Comparison of ENCODE assay signal across 20 cellular contexts in genomic region chr15:92745845-92746271, GRCh38.
A peak's percentile ranks its signal among the peaks of the same experiment; 100 is the strongest.
DNase-seq lines count a peak whose midpoint lies in the region; ATAC-seq, FAIRE-seq and TF ChIP-seq lines count a peak whose summit lies in the region.
"Had no signal": no experiment of that assay in that cellular context is flagged by ENCODE, and none has a peak within 500 bp of the region (broad histone marks: within the 10 kb centered on the region; RNA-seq: fewer than 3 reads in every experiment).

No MANE protein-coding gene starts in this region.

- TF ChIP-seq POLR2A in K562 (conservative IDR thresholded peaks at IDR 0.05) = no peak

- H3K27ac Mint-ChIP-seq in neural crest cell (ENCODE audit: unreplicated experiment) (peak overlapping the region; percentile 19), endodermal cell (no peak overlapping the region)
- H3K27ac Mint-ChIP-seq: CD4-positive, CD25-positive, alpha-beta regulatory T cell; CD8-positive, alpha-beta memory T cell had no signal

- no peak overlapping the region for H3K9ac ChIP-seq in K562 (ENCODE audit: insufficient read depth in 1 of 2, low read depth in 2 of 2, low read length in 2 of 2)
- H3K9ac ChIP-seq in endodermal cell (ENCODE audit: extremely low read depth, low read length, poor library complexity, severe bottlenecking) = no peak overlapping the region
- H3K9ac ChIP-seq: KMS-11 had no signal

- no peaks in the 10 kb centered on the region for H4K20me1 ChIP-seq in K562 (replicated peaks; ENCODE audit: control insufficient read depth, insufficient read depth, low read length)

- peak; percentile 45 for ATAC-seq in K562

- H3K4me1 ChIP-seq in K562 (replicated peaks in 1 of 2; ENCODE audit: control insufficient read depth in 2 of 2, insufficient read depth in 2 of 2, low read length in 2 of 2) (no peaks in the 10 kb centered on the region), endodermal cell (ENCODE audit: control insufficient read depth, insufficient read depth, low read length) (no peaks in the 10 kb centered on the region)
- H3K4me1 ChIP-seq: BE2C had no signal

- no peaks in the 10 kb centered on the region for H3K36me3 Mint-ChIP-seq in neural crest cell (ENCODE audit: low read depth)
- H3K36me3 Mint-ChIP-seq in endodermal cell (ENCODE audit: low read depth) = no peaks in the 10 kb centered on the region
- H3K36me3 Mint-ChIP-seq: CD4-positive, CD25-positive, alpha-beta regulatory T cell; CD8-positive, alpha-beta memory T cell had no signal

- no peaks in the 10 kb centered on the region for H3K27me3 Mint-ChIP-seq in neural crest cell (ENCODE audit: low read depth)
- H3K27me3 Mint-ChIP-seq in endodermal cell (ENCODE audit: insufficient read depth) = no peaks in the 10 kb centered on the region

- no peak for TF ChIP-seq CTCF in K562 (IDR thresholded peaks at IDR 0.05 in 2 of 3, conservative IDR thresholded peaks at IDR 0.05 in 1 of 3; ENCODE audit: insufficient read depth in 2 of 3, low read depth in 1 of 3, low read length in 3 of 3)
- no peak for TF ChIP-seq CTCF in neural crest cell (conservative IDR thresholded peaks at IDR 0.05)
- no peak for TF ChIP-seq CTCF in D721Med (IDR thresholded peaks at IDR 0.05; ENCODE audit: insufficient read depth, missing control alignments)
- TF ChIP-seq CTCF in endodermal cell (conservative IDR thresholded peaks at IDR 0.05) = no peak

- H3K4me3 Mint-ChIP-seq in neural crest cell (no peak overlapping the region), endodermal cell (no peak overlapping the region)
- H3K4me3 Mint-ChIP-seq: CD4-positive, CD25-positive, alpha-beta regulatory T cell; CD8-positive, alpha-beta memory T cell; H9 had no signal

- intact Hi-C loops in K562 (cut with micrococcal nuclease) = no loop called here

- DNase-seq in HuH-7 (ENCODE audit: low spot score) (peak; percentile 27), K562 (ENCODE audit: extremely low read depth in 1 of 4, low spot score in 3 of 4) (peak in 1 of 4 experiments; percentile 14), neural crest cell (ENCODE audit: low read depth, low spot score) (no peak), D721Med (ENCODE audit: insufficient read length, low spot score) (no peak), endodermal cell (no peak)
- no peak for DNase-seq in activated CD4-positive, alpha-beta T cell treated with anti-CD3 and anti-CD28 coated beads for 1 hour
- DNase-seq in stimulated activated CD4-positive, alpha-beta T cell treated with anti-CD3 and anti-CD28 coated beads, Interleukin-4, amount 100 ng/mL, for 24 hours = no peak
- DNase-seq: ACHN; BE2C; C1 segment of cervical spinal cord; CD4-positive, CD25-positive, alpha-beta regulatory T cell; CD8-positive, alpha-beta memory T cell; COR-L47; DMS153; DMS79; GDM1; GOT3; H9 had no signal

- H3K9me1 ChIP-seq in K562 (ENCODE audit: control insufficient read depth, insufficient read depth, low read length) = no peaks in the 10 kb centered on the region

- POLR2A ChIA-PET in K562 (lab: Yijun Ruan, JAX) = no interaction called here

- H3K27ac ChIP-seq in K562 (ENCODE audit: extremely low read depth, low read depth, low read length) (no peak overlapping the region), endodermal cell (ENCODE audit: low read depth, low read length) (no peak overlapping the region)
- H3K27ac ChIP-seq: KMS-11 had no signal

- H3K36me3 ChIP-seq in K562 (ENCODE audit: control insufficient read depth, insufficient read depth, low read length) (no peaks in the 10 kb centered on the region), endodermal cell (ENCODE audit: control insufficient read depth, insufficient read depth, low read length) (no peaks in the 10 kb centered on the region)
- H3K36me3 ChIP-seq: BE2C had no signal

- in situ Hi-C loops in K562 (cut with MboI) = no loop called here

- WGBS in K562 (ENCODE audit: insufficient coverage, low coverage, missing lambda C conversion rate) = 4% methylated on average over 4 of the region's 4 CpGs
- WGBS in endodermal cell (ENCODE audit: insufficient coverage in 1 of 2, insufficient read length in 1 of 2), 2 experiments = 40 to 71% methylated on average over 1 to 4 of the region's 4 CpGs

- H3K4me1 Mint-ChIP-seq in neural crest cell = peaks cover 3% of the 10 kb centered on the region
- peaks cover 11% of the 10 kb centered on the region for H3K4me1 Mint-ChIP-seq in endodermal cell
- H3K4me1 Mint-ChIP-seq: CD4-positive, CD25-positive, alpha-beta regulatory T cell; CD8-positive, alpha-beta memory T cell had no signal

- no peak for FAIRE-seq in K562 (lab: Jason Lieb, UNC)
- no peak for FAIRE-seq in D721Med (lab: Jason Lieb, UNC)
- FAIRE-seq: A204.1 had no signal

- H3K4me2 ChIP-seq in K562 (ENCODE audit: insufficient read depth, low read length) = no peak overlapping the region
- H3K4me2 ChIP-seq: KMS-11 had no signal

- H3K79me2 ChIP-seq in K562 (ENCODE audit: control insufficient read depth, insufficient read depth, low read length) = no peaks in the 10 kb centered on the region

- no peak for TF ChIP-seq RAD21 in K562 (CRISPR knock-in tag; conservative IDR thresholded peaks at IDR 0.05 in 1 of 2, IDR thresholded peaks at IDR 0.05 in 1 of 2)

- no peak overlapping the region for H3K4me3 ChIP-seq in K562
- H3K4me3 ChIP-seq in endodermal cell (ENCODE audit: low read length) = no peak overlapping the region

- no peak overlapping the region for H2AFZ ChIP-seq in K562 (ENCODE audit: low read depth, low read length)

- H3K9me3 ChIP-seq in K562 (replicated peaks; ENCODE audit: control insufficient read depth, insufficient read depth, low read depth, low read length) = no peaks in the 10 kb centered on the region
- no peaks in the 10 kb centered on the region for H3K9me3 ChIP-seq in endodermal cell (ENCODE audit: control insufficient read depth, low read length)
- H3K9me3 ChIP-seq: BE2C had no signal

- CTCF ChIA-PET in K562 (lab: Yijun Ruan, JAX; ENCODE audit: low intra/inter-chr PET ratio) = no interaction called here

- H3K27me3 ChIP-seq in K562 (ENCODE audit: control insufficient read depth in 2 of 2, insufficient read depth in 2 of 2, low read length in 2 of 2) = peaks cover 0 to 3% of the 10 kb centered on the region in 2 experiments; a peak in 1 of 5 replicates
- H3K27me3 ChIP-seq in endodermal cell (ENCODE audit: control insufficient read depth, insufficient read depth, low read length, poor library complexity, severe bottlenecking) = no peaks in the 10 kb centered on the region
- H3K27me3 ChIP-seq: BE2C had no signal

- BruUV-seq in K562 (replicated peaks; lab: Mats Ljungman, UMichigan) = no TSS peak

- peak; percentile 17; the same call in 1 of the 2 replicates for TF ChIP-seq EP300 in K562 (IDR thresholded peaks at IDR 0.05; ENCODE audit: low read length)

- peaks cover 4% of the 10 kb centered on the region for H3K9me3 Mint-ChIP-seq in neural crest cell
- no peaks in the 10 kb centered on the region for H3K9me3 Mint-ChIP-seq in endodermal cell
- H3K9me3 Mint-ChIP-seq: CD4-positive, CD25-positive, alpha-beta regulatory T cell; H9 had no signal

TF ChIP-seq in K562, 482 proteins besides CTCF, POLR2A, EP300 and RAD21 (continues in another document):
- peak; percentile 33; the same call in 1 of the 2 replicates for TF ChIP-seq FOXA1 (IDR thresholded peaks at IDR 0.05; ENCODE audit: borderline replicate concordance)
- TF ChIP-seq PTBP1 (IDR thresholded peaks at IDR 0.05; ENCODE audit: low read depth, low read length) = no peak
- peak; percentile 16; the same call in 1 of the 2 replicates for TF ChIP-seq MTA2 (IDR thresholded peaks at IDR 0.05; ENCODE audit: low read depth)
- no peak for TF ChIP-seq MECOM (CRISPR knock-in tag; IDR thresholded peaks at IDR 0.05)
- no peak for TF ChIP-seq GTF2F1 (IDR thresholded peaks at IDR 0.05; ENCODE audit: low read depth, low read length)
- no peak for TF ChIP-seq ATF7 (IDR thresholded peaks at IDR 0.05)
- no peak for TF ChIP-seq POLR2H (tag; IDR thresholded peaks at IDR 0.05; ENCODE audit: low read depth)
- no peak for TF ChIP-seq PRPF4 (IDR thresholded peaks at IDR 0.05; ENCODE audit: insufficient read depth, low read depth, low read length, poor library complexity, severe bottlenecking)
- TF ChIP-seq ZNF12 (CRISPR knock-in tag; IDR thresholded peaks at IDR 0.05) = no peak
- TF ChIP-seq CBFA2T3 (IDR thresholded peaks at IDR 0.05) = peak; percentile 79
- TF ChIP-seq TAL1 (IDR thresholded peaks at IDR 0.05) = peak; percentile 68
- no peak for TF ChIP-seq SP1 (CRISPR knock-in tag; IDR thresholded peaks at IDR 0.05)
- TF ChIP-seq NCOR1 (IDR thresholded peaks at IDR 0.05) = no peak
- TF ChIP-seq RBM17 (IDR thresholded peaks at IDR 0.05; ENCODE audit: borderline replicate concordance, low read depth, low read length) = no peak
- no peak for TF ChIP-seq SMARCE1 (IDR thresholded peaks at IDR 0.05)
- peak; percentile 63 for TF ChIP-seq ARID1B (IDR thresholded peaks at IDR 0.05)
- no peak for TF ChIP-seq NCOA1 (IDR thresholded peaks at IDR 0.05; ENCODE audit: low read depth)
- TF ChIP-seq DPF2 (IDR thresholded peaks at IDR 0.05) = peak; percentile 33; the same call in 1 of the 2 replicates
- TF ChIP-seq ZNF384 (IDR thresholded peaks at IDR 0.05; ENCODE audit: low read depth, low read length) = 0 out of 2 replicates have a peak, but pooled peaks have one; percentile 33
- TF ChIP-seq TCF3 (CRISPR knock-in tag; IDR thresholded peaks at IDR 0.05) = peak; percentile 71
- no peak for TF ChIP-seq SETDB1 (IDR thresholded peaks at IDR 0.05; ENCODE audit: low read length)
- TF ChIP-seq NONO (IDR thresholded peaks at IDR 0.05; ENCODE audit: low read depth in 2 of 2, low read length in 1 of 2) = no peak
- no peak for TF ChIP-seq ESRRA (IDR thresholded peaks at IDR 0.05; ENCODE audit: borderline replicate concordance, low read depth)
- no peak for TF ChIP-seq HCFC1 (IDR thresholded peaks at IDR 0.05; ENCODE audit: low read depth, low read length)
- TF ChIP-seq SMARCA4 (IDR thresholded peaks at IDR 0.05) = peak; percentile 36; the same call in 1 of the 2 replicates
- TF ChIP-seq FOXA3 (CRISPR knock-in tag; conservative IDR thresholded peaks at IDR 0.05 in 1 of 2, IDR thresholded peaks at IDR 0.05 in 1 of 2) = peak; percentile 58 to 95; a peak in 3 of 4 replicates
- no peak for TF ChIP-seq ZBED1 (IDR thresholded peaks at IDR 0.05)
- peak; percentile 61 for TF ChIP-seq TEAD4 (IDR thresholded peaks at IDR 0.05; ENCODE audit: low read length)
- TF ChIP-seq TEAD4 (CRISPR knock-in tag; IDR thresholded peaks at IDR 0.05; ENCODE audit: borderline replicate concordance) = no peak
- no peak for TF ChIP-seq ARHGAP35 (IDR thresholded peaks at IDR 0.05; ENCODE audit: partially characterized antibody)
- TF ChIP-seq BRD9 (IDR thresholded peaks at IDR 0.05; ENCODE audit: low read depth, partially characterized antibody) = no peak
- TF ChIP-seq CBFA2T2 (conservative IDR thresholded peaks at IDR 0.05) = peak; percentile 62
